Comparison of ENCODE assay signal across 8 cellular contexts in the genomic region with DNA sequence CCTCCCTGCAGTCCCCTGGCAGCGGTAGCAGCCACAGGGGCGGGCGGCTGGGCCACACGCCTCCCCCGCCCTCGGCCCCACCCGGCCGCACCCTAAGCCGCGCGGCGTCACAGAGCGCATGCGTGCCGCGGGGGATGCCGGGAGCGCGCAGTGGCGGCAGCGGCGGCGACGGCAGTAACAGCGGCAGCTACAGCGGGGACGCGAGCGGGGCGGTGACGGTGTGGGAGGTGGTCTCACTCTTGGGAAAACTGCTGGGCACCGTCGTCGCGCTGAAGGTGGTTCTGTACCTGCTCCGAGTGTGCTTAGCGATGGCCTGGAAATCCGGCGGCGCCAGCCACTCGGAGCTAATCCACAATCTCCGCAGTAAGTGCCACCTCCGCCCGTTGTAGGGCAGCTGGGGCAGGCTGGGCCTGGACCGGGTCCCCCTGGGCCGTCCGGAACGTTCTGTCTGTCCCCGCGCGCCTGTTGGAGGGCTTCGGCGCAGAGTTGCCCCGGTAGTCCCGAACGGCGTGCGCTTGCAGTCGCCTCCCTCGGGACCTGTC. TPM values are rescaled to one million over a fixed set of nuclear protein-coding genes. Genes with fewer than 3 reads are reported as not detected.
DNase-seq lines count a peak whose midpoint lies in the region; ATAC-seq, FAIRE-seq and TF ChIP-seq lines count a peak whose summit lies in the region.

A gene (plus strand): TSS at position 148 of the 542 bp plus-strand sequence. CDS start 161 bp downstream, at position 309.

- H3K27ac ChIP-seq in kidney (ENCODE audit: low read depth in 2 of 2, low read length in 2 of 2), result peak within 1 kb of the TSS; percentile 81 to 84

- peak; percentile 90 for ATAC-seq in GM19025 (IDR thresholded peaks at IDR 0.05; ENCODE audit: low read depth, unreplicated experiment)
- ATAC-seq in HG03280 (IDR thresholded peaks at IDR 0.05; ENCODE audit: unreplicated experiment), result peak; percentile 84

- DNase-seq in AG10803 (ENCODE audit: low read depth) (peak; percentile 93), NCI-H446 (lab: John Stamatoyannopoulos, UW) (peak; percentile 68 to 90), cerebellar nuclear complex (lab: John Stamatoyannopoulos, UW) (peak; percentile 24 to 69), kidney (peak; percentile 97)
- peak; percentile 96 for DNase-seq in activated CD4-positive, CD25-positive, alpha-beta regulatory T cell treated with anti-CD3 and anti-CD28 coated beads, Interleukin-2, amount 50 U/mL, for 72 hours
- peak; percentile 92 for DNase-seq in stimulated activated CD4-positive, alpha-beta T cell treated with anti-CD3 and anti-CD28 coated beads, Interleukin-15, amount 100 ng/mL, for 24 hours

- no peaks in the 10 kb centered on the region for H3K36me3 ChIP-seq in kidney (ENCODE audit: control insufficient read depth in 1 of 2, insufficient read depth in 2 of 2, low read length in 2 of 2)

- H3K4me3 ChIP-seq in AG10803 (ENCODE audit: low read length) (peak within 1 kb of the TSS; percentile 95), kidney (ENCODE audit: low read length in 2 of 2) (peak within 1 kb of the TSS; percentile 86 to 88)

- H3K9me3 ChIP-seq in kidney (ENCODE audit: control insufficient read depth in 1 of 2, low read length in 2 of 2), result no peaks in the 10 kb centered on the region

- H3K4me1 ChIP-seq in kidney (ENCODE audit: control insufficient read depth in 1 of 2, insufficient read depth in 1 of 2, low read depth in 1 of 2, low read length in 2 of 2), result peaks cover 7 to 8% of the 10 kb centered on the region in 2 donors

- intact Hi-C loops in kidney (cut with DNase I), result no loop called here

- FAIRE-seq in kidney (lab: Jason Lieb, UNC), result no peak

- peak within 1 kb of the TSS; percentile 74 to 93 for H3K9ac ChIP-seq in kidney (ENCODE audit: low read length in 2 of 2)

- TF ChIP-seq CTCF in AG10803 (conservative IDR thresholded peaks at IDR 0.05; ENCODE audit: low read length) (no peak), kidney (IDR thresholded peaks at IDR 0.05; ENCODE audit: borderline replicate concordance, extremely low read depth, insufficient read depth) (no peak)

RNA-seq across cellular contexts. Expression of the gene that starts here (rescaled TPM):
- total RNA-seq in kidney, result 62.8 TPM
- polyA plus RNA-seq in kidney (ENCODE audit: insufficient read depth, low read depth, low replicate concordance), result 71.2 TPM

Comparison
In these comparisons a context has a peak if more than half of its experiments do, and no peak if none do; other contexts are left out.
1. Peak in every context shown above with its lines: DNase-seq, ATAC-seq, H3K4me3 ChIP-seq and H3K27ac ChIP-seq.
2. DNase-seq: peak in every context shown above with its lines; median percentile 97 in kidney; 96 in activated CD4-positive, CD25-positive, alpha-beta regulatory T cell treated with anti-CD3 and anti-CD28 coated beads, Interleukin-2, amount 50 U/mL, for 72 hours; 93 in AG10803; 92 in stimulated activated CD4-positive, alpha-beta T cell treated with anti-CD3 and anti-CD28 coated beads, Interleukin-15, amount 100 ng/mL, for 24 hours; 79 in NCI-H446; 46 in cerebellar nuclear complex.